9 cellular contexts compared by ENCODE assay signal in the genomic region with DNA sequence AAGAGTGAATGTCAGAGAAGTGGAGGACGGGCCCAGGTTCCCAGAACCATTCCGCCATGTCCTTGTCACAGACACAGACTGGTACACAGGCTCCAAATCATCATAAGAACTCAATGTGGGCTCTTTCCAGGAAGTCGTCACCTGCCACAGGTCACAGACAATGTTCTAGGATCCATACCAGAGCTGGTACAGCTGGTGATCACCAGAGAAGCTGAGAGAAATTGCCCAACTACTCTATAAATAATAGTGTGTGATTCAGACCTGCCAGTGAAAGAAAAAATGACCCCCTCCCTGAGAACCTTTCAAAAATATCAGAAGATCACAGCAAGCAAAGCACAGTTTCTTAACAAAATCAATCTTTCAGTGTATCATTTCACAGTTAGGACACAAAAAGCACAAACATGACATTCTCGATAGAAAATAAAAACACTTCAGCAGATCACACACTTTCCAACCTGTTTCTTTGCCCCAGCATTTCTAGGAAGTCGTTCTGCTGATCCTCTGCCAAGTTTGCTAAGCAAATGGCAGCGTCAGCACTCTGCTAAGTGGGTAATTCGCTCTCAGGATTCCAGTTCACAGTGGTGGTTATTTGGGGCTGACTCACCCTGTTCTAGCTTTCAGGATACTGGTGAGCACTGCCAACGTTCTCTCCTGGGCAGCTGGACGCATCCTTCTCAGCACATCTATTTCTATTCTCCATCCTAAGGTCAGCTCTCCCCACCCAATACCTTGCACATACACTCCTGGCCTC.
A peak's percentile ranks its signal among the peaks of the same experiment; 100 is the strongest.
DNase-seq lines count a peak whose midpoint lies in the region; TF ChIP-seq lines count a peak whose summit lies in the region.
"Had no signal": no experiment of that assay in that cellular context is flagged by ENCODE, and none has a peak within 500 bp of the region (broad histone marks: within the 10 kb centered on the region; RNA-seq: fewer than 3 reads in every experiment).

No MANE protein-coding gene starts in this region.

- H3K4me3 ChIP-seq in epithelial cell of esophagus (ENCODE audit: low read length), result no peak overlapping the region

- peak; percentile 64 for DNase-seq in DMS53 (lab: John Stamatoyannopoulos, UW)
- DNase-seq in NCI-H1105 treated with DMSO at 0.1 percent for 48 hours (lab: John Stamatoyannopoulos, UW), result peak; percentile 86
- peak; percentile 2 for DNase-seq in epithelial cell of esophagus (ENCODE audit: low read depth)
- DNase-seq in pons (ENCODE audit: low spot score), result peak; percentile 59
- DNase-seq in stimulated activated CD4-positive, alpha-beta T cell treated with anti-CD3 and anti-CD28 coated beads, Interleukin-4, amount 100 ng/mL, for 4 hours, result no peak
- no peak for DNase-seq in NCI-H748 (lab: John Stamatoyannopoulos, UW; ENCODE audit: unreplicated experiment)
- no peak for DNase-seq in HK-2 (ENCODE audit: unreplicated experiment)
- DNase-seq: foreskin melanocyte; stimulated activated CD4-positive, alpha-beta T cell treated with anti-CD3 and anti-CD28 coated beads, Interleukin-2, amount 100 ng/mL, for 24 hours had no signal

- no peak for TF ChIP-seq CTCF in epithelial cell of esophagus (IDR thresholded peaks at IDR 0.05; ENCODE audit: insufficient read depth, low read depth, low read length, missing control alignments)

Comparison
In these comparisons a context has a peak if more than half of its experiments do, and no peak if none do; other contexts are left out.
1. DNase-seq: peak in DMS53 (single experiment), NCI-H1105 treated with DMSO at 0.1 percent for 48 hours (single experiment), epithelial cell of esophagus (single experiment) and pons (single experiment); none in stimulated activated CD4-positive, alpha-beta T cell treated with anti-CD3 and anti-CD28 coated beads, Interleukin-4, amount 100 ng/mL, for 4 hours (0 of 2), NCI-H748 (single experiment) and HK-2 (single experiment).